Comparison of ENCODE assay signal across 29 cellular contexts in the genomic region with DNA sequence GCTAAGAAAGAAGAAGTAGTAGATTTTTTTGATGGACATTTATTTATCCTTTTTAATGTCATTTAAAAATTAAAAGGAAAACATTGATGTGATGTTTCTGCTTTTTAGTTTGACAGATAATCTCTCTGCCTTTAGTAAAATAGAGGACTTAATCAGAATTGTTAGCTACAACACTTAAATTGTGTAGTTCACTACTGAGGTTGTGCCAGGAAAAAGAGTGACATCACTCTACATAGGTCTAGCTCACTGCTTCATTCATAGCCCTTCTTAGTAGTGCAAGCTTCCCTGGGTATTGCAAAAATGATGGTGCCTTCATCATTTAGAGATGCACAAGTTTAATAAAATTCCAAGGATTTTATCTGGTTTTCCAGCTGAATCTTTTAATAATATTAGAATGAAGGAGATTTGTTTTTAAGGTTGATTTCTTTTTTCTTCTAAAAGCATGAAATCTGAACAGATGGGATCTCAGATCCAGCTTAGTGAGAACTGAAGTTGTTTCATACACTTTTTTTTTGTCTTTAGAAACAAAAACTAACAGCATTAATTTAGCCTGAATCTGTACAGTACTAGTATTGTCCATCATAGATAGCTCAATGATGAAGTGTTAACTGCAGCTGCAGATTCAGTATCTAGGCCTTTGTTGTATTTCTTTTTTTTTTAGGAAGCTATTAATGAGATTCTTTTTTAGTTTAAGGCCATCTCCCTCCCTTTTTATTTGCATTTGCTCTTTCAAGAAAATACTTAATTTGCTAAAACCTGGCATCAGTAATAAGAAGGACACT. TPM values are rescaled to one million over a fixed set of nuclear protein-coding genes. Genes with fewer than 3 reads are reported as not detected.
"Had no signal": no experiment of that assay in that cellular context is flagged by ENCODE, and none has a peak within 500 bp of the region (broad histone marks: within the 10 kb centered on the region; RNA-seq: fewer than 3 reads in every experiment).

No MANE protein-coding gene starts in this region.

- DNase-seq: activated B cell treated with CpG ODN at 0.5 μM for 24 hours; activated CD4-positive, alpha-beta T cell treated with anti-CD3 and anti-CD28 coated beads for 1 hour; activated CD4-positive, alpha-beta T cell treated with anti-CD3 and anti-CD28 coated beads, Interleukin-2, amount 10 ng/mL, durations not matched to agents 24 days and 14 days; activated CD4-positive, alpha-beta T cell treated with anti-CD3 and anti-CD28 coated beads, Interleukin-2, amount 50 U/mL, for 48 hours; activated CD8-positive, alpha-beta memory T cell treated with anti-CD3 and anti-CD28 coated beads, Interleukin-2, amount 10 ng/mL, durations not matched to agents 7 days and 5 days; activated effector memory CD4-positive, alpha-beta T cell treated with anti-CD3 and anti-CD28 coated beads, Interleukin-2, amount 50 U/mL, for 16 hours; activated naive CD4-positive, alpha-beta T cell treated with anti-CD3 and anti-CD28 coated beads for 36 hours; activated T-cell treated with anti-CD3 and anti-CD28 coated beads, Interleukin-2, amount 50 U/mL, for 24 hours; brain microvascular endothelial cell; KG1; NCI-H1092; NCI-H1930; NCI-H2107; NCI-H2171 treated with DMSO at 0.1 percent for 48 hours; NCI-H226; NCI-H526; NCI-H774; NK-92 treated with Interleukin-12 subunit alpha and Interleukin-12 subunit beta, amount 100 ng/mL, for 24 hours; OCI-M1; RPMI8226; T-cell; T-helper 2 cell; T1000 had no signal

- H3K27me3 ChIP-seq: brain microvascular endothelial cell, cardiac muscle cell had no signal

- H3K27ac ChIP-seq: brain microvascular endothelial cell, cardiac muscle cell, SK-N-MC had no signal

- ATAC-seq: activated CD8-positive, alpha-beta memory T cell treated with anti-CD3 and anti-CD28 coated beads, Interleukin-2, amount 10 ng/mL, durations not matched to agents 7 days and 5 days; Panc1; Right ventricle myocardium inferior; T-cell had no signal

- H3K36me3 ChIP-seq: brain microvascular endothelial cell, cardiac muscle cell had no signal

- H3K4me3 ChIP-seq: cardiac muscle cell, SK-N-MC had no signal

RNA-seq across cellular contexts. Expression of gene TMEFF2, which starts 20.6 kb away (rescaled TPM):
- total RNA-seq: activated B cell treated with CpG ODN at 0.5 μM for 24 hours; activated CD4-positive, alpha-beta T cell treated with anti-CD3 and anti-CD28 coated beads, Interleukin-2, amount 10 ng/mL, durations not matched to agents 24 days and 14 days; activated CD8-positive, alpha-beta memory T cell treated with anti-CD3 and anti-CD28 coated beads, Interleukin-2, amount 10 ng/mL, durations not matched to agents 7 days and 5 days; activated naive CD4-positive, alpha-beta T cell treated with anti-CD3 and anti-CD28 coated beads for 36 hours; MCF 10A; NCI-H460; T-cell had no signal
